8 cellular contexts compared by ENCODE assay signal in genomic region chr17:34637548-34638525, GRCh38. TPM values are rescaled to one million over a fixed set of nuclear protein-coding genes. Genes with fewer than 3 reads are reported as not detected.
DNase-seq lines count a peak whose midpoint lies in the region; ATAC-seq and TF ChIP-seq lines count a peak whose summit lies in the region.

No MANE protein-coding gene starts in this region.

- no peaks in the 10 kb centered on the region for H3K27me3 Mint-ChIP-seq in osteocyte (ENCODE audit: unreplicated experiment)

- no peak overlapping the region for H3K4me3 Mint-ChIP-seq in osteocyte (ENCODE audit: unreplicated experiment)

- ATAC-seq in HG03460 (IDR thresholded peaks at IDR 0.05; ENCODE audit: unreplicated experiment) (peak; percentile 76), HG03378 (IDR thresholded peaks at IDR 0.05; ENCODE audit: unreplicated experiment) (no peak)

- DNase-seq in GDM1 (lab: John Stamatoyannopoulos, UW) (peak; percentile 53), RKO (ENCODE audit: low spot score) (peak; percentile 45), foreskin melanocyte (peak; percentile 40), osteocyte (ENCODE audit: extremely low spot score, unreplicated experiment) (no peak), substantia nigra (lab: John Stamatoyannopoulos, UW) (peak in 47 of 49 donors; percentile 6 to 82 (median 53))
- DNase-seq in activated effector memory CD4-positive, alpha-beta T cell treated with Interleukin-2 at 50 U/mL for 16 hours = peak; percentile 70

- H3K27ac ChIP-seq in substantia nigra (ENCODE audit: low read depth, low read length, poor library complexity, severe bottlenecking) = no peak overlapping the region

- TF ChIP-seq CTCF in osteocyte (IDR thresholded peaks at IDR 0.05) = peak; percentile 62

- no peaks in the 10 kb centered on the region for H3K36me3 Mint-ChIP-seq in osteocyte (ENCODE audit: unreplicated experiment)

- no peaks in the 10 kb centered on the region for H3K9me3 Mint-ChIP-seq in osteocyte (ENCODE audit: unreplicated experiment)

- no peak overlapping the region for H3K27ac Mint-ChIP-seq in osteocyte (ENCODE audit: unreplicated experiment)

- H3K4me1 Mint-ChIP-seq in osteocyte (ENCODE audit: unreplicated experiment) = no peaks in the 10 kb centered on the region

RNA-seq across cellular contexts. Expression of gene TMEM132E, which starts 58.5 kb away (rescaled TPM):
- not detected in 2 replicates for total RNA-seq in osteocyte
